In genomic region chr6:73523434-73524123, GRCh38 we compare ENCODE assay signal across 1 cellular context.
TF ChIP-seq lines count a peak whose summit lies in the region.

No MANE protein-coding gene starts in this region.

TF ChIP-seq in K562, 482 proteins besides CTCF, POLR2A, EP300 and RAD21 (continued from another document and continues in another):
- TF ChIP-seq VEZF1 (CRISPR knock-in tag; IDR thresholded peaks at IDR 0.05): no peak
- no peak for TF ChIP-seq NR0B1 (IDR thresholded peaks at IDR 0.05; ENCODE audit: partially characterized antibody)
- TF ChIP-seq KDM4B (IDR thresholded peaks at IDR 0.05; ENCODE audit: borderline replicate concordance in 2 of 2, low read depth in 1 of 2): no peak
- no peak for TF ChIP-seq THAP7 (CRISPR knock-in tag; IDR thresholded peaks at IDR 0.05)
- TF ChIP-seq MECOM (CRISPR knock-in tag; IDR thresholded peaks at IDR 0.05): no peak
- no peak for TF ChIP-seq STAT5A (IDR thresholded peaks at IDR 0.05; ENCODE audit: borderline replicate concordance, low read length)
- peak; percentile 45 for TF ChIP-seq HNRNPLL (IDR thresholded peaks at IDR 0.05; ENCODE audit: low read depth, low read length, poor library complexity, severe bottlenecking)
- no peak for TF ChIP-seq ZNF830 (CRISPR knock-in tag; IDR thresholded peaks at IDR 0.05)
- no peak for TF ChIP-seq HMG20A (CRISPR knock-in tag; conservative IDR thresholded peaks at IDR 0.05)
- TF ChIP-seq KLF10 (CRISPR knock-in tag; IDR thresholded peaks at IDR 0.05): no peak
- TF ChIP-seq ARID2 (IDR thresholded peaks at IDR 0.05): no peak
- TF ChIP-seq RBM17 (IDR thresholded peaks at IDR 0.05; ENCODE audit: borderline replicate concordance, low read depth, low read length): no peak
- TF ChIP-seq OTX1 (CRISPR knock-in tag; IDR thresholded peaks at IDR 0.05): no peak
- peak; percentile 16 for TF ChIP-seq GTF2B (IDR thresholded peaks at IDR 0.05; ENCODE audit: extremely low read depth, insufficient read length)
- TF ChIP-seq PTRF (tag; IDR thresholded peaks at IDR 0.05): no peak
- no peak for TF ChIP-seq PHTF2 (CRISPR knock-in tag; IDR thresholded peaks at IDR 0.05)
- no peak for TF ChIP-seq IFI16 (CRISPR knock-in tag; IDR thresholded peaks at IDR 0.05)
- TF ChIP-seq FOXA3 (CRISPR knock-in tag; conservative IDR thresholded peaks at IDR 0.05 in 1 of 2, IDR thresholded peaks at IDR 0.05 in 1 of 2): peak in 1 of 2 experiments; percentile 82; a peak in 2 of 4 replicates
- TF ChIP-seq SAFB2 (IDR thresholded peaks at IDR 0.05; ENCODE audit: borderline replicate concordance, low read depth, low read length, severe bottlenecking): no peak
- no peak for TF ChIP-seq STAT5B (CRISPR knock-in tag; IDR thresholded peaks at IDR 0.05)
- TF ChIP-seq ZNF609 (CRISPR knock-in tag; IDR thresholded peaks at IDR 0.05; ENCODE audit: borderline replicate concordance): no peak
- no peak for TF ChIP-seq JUN (IDR thresholded peaks at IDR 0.05; ENCODE audit: borderline replicate concordance, low read depth, low read length)
- peak; percentile 67; the same call in 1 of the 2 replicates for TF ChIP-seq JUN (CRISPR knock-in tag; IDR thresholded peaks at IDR 0.05; ENCODE audit: borderline replicate concordance)
- TF ChIP-seq USF2 (CRISPR knock-in tag; IDR thresholded peaks at IDR 0.05): peak; percentile 74
- TF ChIP-seq NFIC (IDR thresholded peaks at IDR 0.05): peak; percentile 92
- peak; percentile 92 for TF ChIP-seq EP400 (IDR thresholded peaks at IDR 0.05)
- TF ChIP-seq CXXC5 (CRISPR knock-in tag; IDR thresholded peaks at IDR 0.05): peak; percentile 87
- no peak for TF ChIP-seq SRSF3 (IDR thresholded peaks at IDR 0.05; ENCODE audit: insufficient read depth, low read length)
- no peak for TF ChIP-seq ZNF584 (CRISPR knock-in tag; IDR thresholded peaks at IDR 0.05; ENCODE audit: low read depth)
- peak in 1 of 2 experiments; percentile 13; a peak in 1 of 3 replicates for TF ChIP-seq CBX3 (IDR thresholded peaks at IDR 0.05; ENCODE audit: borderline replicate concordance in 1 of 2, low read length in 2 of 2)
- TF ChIP-seq E2F5 (CRISPR knock-in tag; IDR thresholded peaks at IDR 0.05): no peak
- no peak for TF ChIP-seq ZNF764 (CRISPR knock-in tag; IDR thresholded peaks at IDR 0.05; ENCODE audit: low read depth)
- 0 out of 2 replicates have a peak, but pooled peaks have one; percentile 10 for TF ChIP-seq CBX5 (IDR thresholded peaks at IDR 0.05; ENCODE audit: borderline replicate concordance, low read depth)
- TF ChIP-seq ARNT (IDR thresholded peaks at IDR 0.05): no peak
- TF ChIP-seq CHCHD3 (CRISPR knock-in tag; IDR thresholded peaks at IDR 0.05): no peak
- peak; percentile 95; the same call in 1 of the 2 replicates for TF ChIP-seq PHF8 (IDR thresholded peaks at IDR 0.05; ENCODE audit: borderline replicate concordance, low read length)
- TF ChIP-seq EWSR1 (IDR thresholded peaks at IDR 0.05; ENCODE audit: borderline replicate concordance, low read depth, partially characterized antibody): no peak
- no peak for TF ChIP-seq CHD4 (IDR thresholded peaks at IDR 0.05; ENCODE audit: insufficient read depth, insufficient replicate concordance, low read depth, low read length, poor library complexity, severe bottlenecking)
- no peak; a peak in 1 of 4 replicates for TF ChIP-seq TBL1XR1 (IDR thresholded peaks at IDR 0.05; ENCODE audit: low read length in 2 of 2)
- peak; percentile 88 for TF ChIP-seq GTF2F1 (IDR thresholded peaks at IDR 0.05; ENCODE audit: low read depth, low read length)
- peak; percentile 98 for TF ChIP-seq POLR2G (IDR thresholded peaks at IDR 0.05; ENCODE audit: low read depth, low read length)
- TF ChIP-seq SMAD3 (CRISPR knock-in tag; conservative IDR thresholded peaks at IDR 0.05): no peak
- peak; percentile 68 to 83; a peak in 3 of 4 replicates for TF ChIP-seq SIN3A (IDR thresholded peaks at IDR 0.05; ENCODE audit: borderline replicate concordance in 2 of 2, control insufficient read depth in 1 of 2, low read depth in 2 of 2, low read length in 2 of 2)
- TF ChIP-seq ZBED1 (IDR thresholded peaks at IDR 0.05): peak; percentile 40; the same call in 1 of the 2 replicates
- no peak; a peak in 1 of 4 replicates for TF ChIP-seq ZMIZ1 (IDR thresholded peaks at IDR 0.05; ENCODE audit: low read depth in 2 of 2, low read length in 2 of 2)
- no peak; a peak in 1 of 4 replicates for TF ChIP-seq CSDE1 (IDR thresholded peaks at IDR 0.05)
- no peak for TF ChIP-seq ERF (CRISPR knock-in tag; IDR thresholded peaks at IDR 0.05)
- TF ChIP-seq CHD1 (IDR thresholded peaks at IDR 0.05; ENCODE audit: low read length): peak; percentile 21
- TF ChIP-seq RHOXF2B (CRISPR knock-in tag; conservative IDR thresholded peaks at IDR 0.05): no peak
- TF ChIP-seq BCLAF1 (IDR thresholded peaks at IDR 0.05; ENCODE audit: borderline replicate concordance in 1 of 2, control insufficient read depth in 1 of 2, low read depth in 2 of 2, low read length in 1 of 2): no peak
- TF ChIP-seq NR4A1 (CRISPR knock-in tag; IDR thresholded peaks at IDR 0.05): no peak
- 0 out of 2 replicates have a peak, but pooled peaks have one; percentile 22 for TF ChIP-seq NR4A1 (tag; IDR thresholded peaks at IDR 0.05)
- TF ChIP-seq HMG20B (CRISPR knock-in tag; IDR thresholded peaks at IDR 0.05): no peak
